ENCODE assay signal across 5 cellular contexts in the genomic region with DNA sequence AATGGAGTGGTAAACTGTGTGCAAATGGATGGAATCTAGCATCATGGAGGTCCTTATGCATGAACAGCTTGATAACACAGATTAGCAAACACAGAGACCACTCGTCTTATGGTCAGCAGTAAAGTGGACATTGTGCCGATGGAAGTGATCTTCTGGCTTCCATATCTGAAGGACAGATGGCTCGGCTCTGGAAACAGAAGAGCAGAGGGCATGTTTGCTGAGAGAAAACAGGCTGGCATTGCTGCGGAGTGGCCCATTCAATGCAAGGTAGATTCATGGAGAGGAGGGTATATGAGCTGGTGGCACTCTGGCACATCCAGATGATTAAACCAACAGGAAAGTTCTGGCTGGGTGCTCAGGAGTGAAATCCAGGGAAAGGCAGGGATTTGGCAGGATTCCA.
"Had no signal": no experiment of that assay in that cellular context is flagged by ENCODE, and none has a peak within 500 bp of the region (broad histone marks: within the 10 kb centered on the region; RNA-seq: fewer than 3 reads in every experiment).

No MANE protein-coding gene starts in this region.

- H3K4me3 Mint-ChIP-seq: HFFc6, IgD-negative memory B cell had no signal

- H3K27ac Mint-ChIP-seq: HFFc6, IgD-negative memory B cell had no signal

- H3K4me1 Mint-ChIP-seq: IgD-negative memory B cell had no signal

- H3K36me3 Mint-ChIP-seq: IgD-negative memory B cell had no signal

- H3K9me3 Mint-ChIP-seq: IgD-negative memory B cell had no signal

- DNase-seq: GM23248, GOT3, H7, HFFc6 had no signal
